Comparison of ENCODE assay signal across 8 cellular contexts in the genomic region with DNA sequence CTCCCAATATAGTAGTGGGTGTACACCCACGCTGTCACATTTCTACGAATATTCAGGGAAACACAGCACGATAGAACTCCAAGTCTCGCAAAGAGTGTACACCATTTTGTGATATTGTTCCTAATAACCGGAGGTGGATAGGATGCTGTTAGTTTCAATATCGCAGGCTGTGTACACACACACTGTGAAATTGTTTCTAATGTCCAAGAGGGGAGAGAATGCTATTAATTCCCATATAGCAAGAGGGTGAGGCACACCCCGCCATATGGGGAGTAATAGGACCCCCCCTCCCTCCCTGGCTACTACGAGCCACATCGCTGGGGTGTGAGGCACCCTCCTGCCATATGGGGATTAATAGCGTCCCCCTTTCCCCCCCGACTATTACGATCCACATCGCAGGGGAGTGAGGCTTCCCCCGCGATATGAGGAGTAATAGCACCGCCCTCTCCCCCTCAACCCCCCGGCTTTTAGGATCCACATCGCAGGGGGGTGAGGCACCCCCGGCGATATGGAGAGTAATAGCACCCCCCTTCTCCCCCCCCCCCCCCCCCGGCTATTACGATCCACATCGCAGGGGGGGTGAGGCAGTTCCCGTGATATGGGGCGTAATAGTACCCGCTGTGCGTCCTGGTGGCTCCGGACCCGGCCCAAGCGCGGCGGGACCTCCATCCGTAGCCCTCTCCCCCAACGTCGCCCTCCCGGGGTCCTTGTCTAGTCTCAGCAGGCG. TPM values are rescaled to one million over a fixed set of nuclear protein-coding genes. Genes with fewer than 3 reads are reported as not detected.
DNase-seq lines count a peak whose midpoint lies in the region; ATAC-seq and TF ChIP-seq lines count a peak whose summit lies in the region.

No MANE protein-coding gene starts in this region.

- H3K4me1 ChIP-seq in heart right ventricle: peaks cover 0 to 15% (median 10%) of the 10 kb centered on the region in 9 donors

- peak overlapping the region; percentile 16 to 63 (median 58) for H3K4me3 ChIP-seq in heart right ventricle

- intact Hi-C loops in heart right ventricle (cut with DNase I): loop anchor here in 2 of 10 donors (5.0 to 10.0 kb wide), 2 partner anchors 131 to 133 kb away; no protein-coding TSS in a partner anchor

- 7 to 11% methylated on average over 34 to 37 of the region's 37 CpGs for WGBS in heart right ventricle, 2 donors

- TF ChIP-seq CTCF in heart right ventricle (IDR thresholded peaks at IDR 0.05): no peak
- TF ChIP-seq CTCF in progenitor cell of endocrine pancreas (IDR thresholded peaks at IDR 0.05; ENCODE audit: unreplicated experiment): no peak

- ATAC-seq in T-cell (replicated peaks in 1 of 4) (no peak), heart right ventricle (peak in 7 of 8 donors; percentile 14 to 46 (median 22)), HG02981 (IDR thresholded peaks at IDR 0.05; ENCODE audit: unreplicated experiment) (no peak), GM19455 (IDR thresholded peaks at IDR 0.05; ENCODE audit: unreplicated experiment) (no peak)

- peaks cover 0 to 8% (median 0%) of the 10 kb centered on the region in 11 donors for H3K9me3 ChIP-seq in heart right ventricle

- H3K9me3 Mint-ChIP-seq in T-cell: peaks cover 0 to 2% (median 0%) of the 10 kb centered on the region in 3 donors
- no peaks in the 10 kb centered on the region for H3K9me3 Mint-ChIP-seq in progenitor cell of endocrine pancreas (ENCODE audit: low read depth)

- H3K27ac Mint-ChIP-seq in T-cell (no peak overlapping the region), progenitor cell of endocrine pancreas (no peak overlapping the region)

- peaks cover 56 to 57% of the 10 kb centered on the region in 2 donors for H3K27me3 Mint-ChIP-seq in T-cell
- peaks cover 69% of the 10 kb centered on the region for H3K27me3 Mint-ChIP-seq in progenitor cell of endocrine pancreas

- no peaks in the 10 kb centered on the region for H3K36me3 ChIP-seq in heart right ventricle

- peak overlapping the region in 4 of 10 donors; percentile 26 to 35 (median 30) for H3K27ac ChIP-seq in heart right ventricle

- H3K4me3 Mint-ChIP-seq in T-cell: peak overlapping the region; percentile 2 to 23 (median 17)
- H3K4me3 Mint-ChIP-seq in progenitor cell of endocrine pancreas (ENCODE audit: low read depth): peak overlapping the region; percentile 79

- POLR2A ChIA-PET in T-cell (lab: Charles Lee): no interaction called here

- H3K4me1 Mint-ChIP-seq in T-cell: peaks cover 5 to 8% (median 5%) of the 10 kb centered on the region in 3 donors
- H3K4me1 Mint-ChIP-seq in progenitor cell of endocrine pancreas (ENCODE audit: low read depth): peaks cover 2% of the 10 kb centered on the region

- CTCF ChIA-PET in T-cell (lab: Charles Lee): no interaction called here

- H3K36me3 Mint-ChIP-seq in T-cell (no peaks in the 10 kb centered on the region), progenitor cell of endocrine pancreas (ENCODE audit: insufficient read depth) (no peaks in the 10 kb centered on the region)

- DNase-seq in DMS53 (lab: John Stamatoyannopoulos, UW) (peak; percentile 52), T-cell (no peak), heart right ventricle (no peak), progenitor cell of endocrine pancreas (ENCODE audit: low spot score, unreplicated experiment) (no peak), HCEC 1CT (no peak)
- no peak for DNase-seq in stimulated activated naive CD4-positive, alpha-beta T cell (lab: John Stamatoyannopoulos, UW)

- peaks cover 0 to 54% (median 49%) of the 10 kb centered on the region in 7 donors for H3K27me3 ChIP-seq in heart right ventricle

RNA-seq across cellular contexts. Expression of a gene that starts 0.6 kb away (rescaled TPM):
- total RNA-seq in T-cell (not detected), heart right ventricle (1 to 10 TPM in 3 of 10 donors, under 1 TPM in 7; 0.55 to 2.1 (median 0.76) TPM), progenitor cell of endocrine pancreas (1.3 and 2.4 TPM in 2 replicates)
- 1 to 10 TPM in 1 of 2 donors, under 1 TPM in 1; 0.13 to 1.3 TPM for polyA plus RNA-seq in heart right ventricle

Comparison
In these comparisons a context has a peak if more than half of its experiments do, and no peak if none do; other contexts are left out.
1. ATAC-seq: peak in heart right ventricle (7 of 8); none in T-cell (0 of 4), HG02981 (single experiment) and GM19455 (single experiment).